14 cellular contexts compared by ENCODE assay signal in the genomic region with DNA sequence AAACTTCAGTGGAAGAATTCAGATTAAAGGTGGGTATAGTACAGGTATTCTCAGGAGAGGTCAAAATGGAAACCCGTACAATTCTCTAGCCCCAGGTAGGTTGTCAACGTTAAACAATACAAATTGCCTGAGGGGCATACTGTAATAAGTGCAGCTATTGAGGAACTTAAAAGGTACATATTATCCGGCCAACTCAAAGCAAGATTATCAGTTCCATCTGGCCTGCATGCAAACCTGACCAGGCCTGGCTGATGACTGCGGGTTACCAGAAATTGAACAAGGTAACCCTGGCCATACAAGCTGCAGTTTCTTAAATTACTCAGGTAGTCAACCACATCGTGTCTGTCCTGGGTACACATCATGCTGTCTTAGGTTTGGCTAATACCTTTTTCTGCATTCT. TPM values are rescaled to one million over a fixed set of nuclear protein-coding genes. Genes with fewer than 3 reads are reported as not detected.
DNase-seq lines count a peak whose midpoint lies in the region; ATAC-seq, FAIRE-seq and TF ChIP-seq lines count a peak whose summit lies in the region.
"Had no signal": no experiment of that assay in that cellular context is flagged by ENCODE, and none has a peak within 500 bp of the region (broad histone marks: within the 10 kb centered on the region; RNA-seq: fewer than 3 reads in every experiment).

No MANE protein-coding gene starts in this region.

- no peak for DNase-seq in D721Med (ENCODE audit: insufficient read length, low spot score)
- peak; percentile 39 for DNase-seq in NCI-H146 (lab: John Stamatoyannopoulos, UW)
- DNase-seq in islet precursor cell = peak; percentile 58
- no peak for DNase-seq in germinal center (ENCODE audit: low spot score)
- no peak for DNase-seq in left ventricle myocardium superior
- no peak for DNase-seq in esophagus squamous epithelium (lab: John Stamatoyannopoulos, UW)

- peak overlapping the region; percentile 38 for H3K27ac ChIP-seq in VCaP
- H3K27ac ChIP-seq in esophagus squamous epithelium = no peak overlapping the region
- H3K27ac ChIP-seq: BLaER1 had no signal

- no peak overlapping the region for H3K4me3 ChIP-seq in esophagus squamous epithelium
- H3K4me3 ChIP-seq: BLaER1, GM23338 had no signal

- intact Hi-C loops in left ventricle myocardium superior (cut with micrococcal nuclease) = loop anchor here (10.0 kb wide), 1 partner anchor 411 kb away; no protein-coding TSS in a partner anchor
- intact Hi-C loops in esophagus squamous epithelium (cut with DNase I) = no loop called here

- H3K27me3 ChIP-seq in esophagus squamous epithelium = no peaks in the 10 kb centered on the region

- no peak for TF ChIP-seq POLR2A in esophagus squamous epithelium (IDR thresholded peaks at IDR 0.05)

- ATAC-seq in HG03432 (IDR thresholded peaks at IDR 0.05; ENCODE audit: unreplicated experiment) (no peak), left ventricle myocardium superior (no peak)

- H3K9me3 ChIP-seq in esophagus squamous epithelium = no peaks in the 10 kb centered on the region
- H3K9me3 ChIP-seq: BLaER1, Caco-2 had no signal

- H3K36me3 ChIP-seq in esophagus squamous epithelium = no peaks in the 10 kb centered on the region
- H3K36me3 ChIP-seq: BLaER1 had no signal

- FAIRE-seq in D721Med (lab: Jason Lieb, UNC) = peak; percentile 80

- H3K4me1 ChIP-seq in esophagus squamous epithelium = no peaks in the 10 kb centered on the region
- H3K4me1 ChIP-seq: BLaER1, Caco-2 had no signal

- WGBS in esophagus squamous epithelium, 2 donors = 55 to 66% methylated on average over 5 of the region's 5 CpGs

- TF ChIP-seq CTCF in D721Med (IDR thresholded peaks at IDR 0.05; ENCODE audit: insufficient read depth, missing control alignments) = no peak
- no peak for TF ChIP-seq CTCF in VCaP (conservative IDR thresholded peaks at IDR 0.05)
- no peak for TF ChIP-seq CTCF in esophagus squamous epithelium (IDR thresholded peaks at IDR 0.05)

RNA-seq across cellular contexts. Expression of a gene that starts 12.3 kb away (rescaled TPM):
- total RNA-seq in left ventricle myocardium superior (3.0 TPM), esophagus squamous epithelium (1 to 10 TPM in 2 of 4 donors, under 1 TPM in 2; 0.44 to 2.7 (median 1.1) TPM)

RNA-seq across cellular contexts. Expression of a gene that starts 46.7 kb away (rescaled TPM):
- not detected for total RNA-seq in left ventricle myocardium superior
- total RNA-seq in esophagus squamous epithelium = not detected
- total RNA-seq: Caco-2; CD8-positive, alpha-beta memory T cell; GM23338; H7; HT-29 had no signal

Comparison
In these comparisons a context has a peak if more than half of its experiments do, and no peak if none do; other contexts are left out.
1. DNase-seq: peak in NCI-H146 (single experiment) and islet precursor cell (single experiment); none in D721Med (single experiment), germinal center (single experiment), left ventricle myocardium superior (single experiment) and esophagus squamous epithelium (single experiment).